9 cellular contexts compared by ENCODE assay signal in genomic region chr5:172006378-172007152, GRCh38. TPM values are rescaled to one million over a fixed set of nuclear protein-coding genes. Genes with fewer than 3 reads are reported as not detected.
A peak's percentile ranks its signal among the peaks of the same experiment; 100 is the strongest.
DNase-seq lines count a peak whose midpoint lies in the region; ATAC-seq, FAIRE-seq and TF ChIP-seq lines count a peak whose summit lies in the region.
"Had no signal": no experiment of that assay in that cellular context is flagged by ENCODE, and none has a peak within 500 bp of the region (broad histone marks: within the 10 kb centered on the region; RNA-seq: fewer than 3 reads in every experiment).

Gene FBXW11, minus strand, starts transcription at chr5:172006638. Its CDS starts 136 bp downstream, at chr5:172006502.

- ATAC-seq in GM19025 (IDR thresholded peaks at IDR 0.05; ENCODE audit: low read depth, unreplicated experiment): peak; percentile 89
- peak; percentile 82 for ATAC-seq in HG03342 (IDR thresholded peaks at IDR 0.05; ENCODE audit: unreplicated experiment)
- ATAC-seq in activated CD4-positive, CD25-positive, alpha-beta regulatory T cell treated with anti-CD3 and anti-CD28 coated beads, Interleukin-2, amount 50 U/mL, for 24 hours: peak; percentile 85 to 87

- peak within 1 kb of the TSS; percentile 95 for H3K4me2 ChIP-seq in keratinocyte (ENCODE audit: control insufficient read depth, extremely low read depth, insufficient read depth, low read depth, low read length)

- H3K4me3 ChIP-seq in AG09309 (ENCODE audit: control insufficient read depth, low read depth, low read length) (peak within 1 kb of the TSS; percentile 79), keratinocyte (ENCODE audit: control insufficient read depth in 2 of 3, extremely low read depth in 1 of 3, insufficient read depth in 2 of 3, low read depth in 1 of 3, low read length in 3 of 3) (peak within 1 kb of the TSS; percentile 87 to 96 (median 88))

- H2AFZ ChIP-seq in keratinocyte (ENCODE audit: control insufficient read depth, low read length): peak within 1 kb of the TSS; percentile 100

- H3K9me1 ChIP-seq in keratinocyte (ENCODE audit: control insufficient read depth, extremely low read depth, insufficient read depth, low read length): no peaks in the 10 kb centered on the region

- no peaks in the 10 kb centered on the region for H3K36me3 ChIP-seq in keratinocyte (ENCODE audit: control insufficient read depth in 2 of 2, extremely low read depth in 1 of 2, insufficient read depth in 2 of 2, low read length in 2 of 2)

- peaks cover 60% of the 10 kb centered on the region for H3K4me1 ChIP-seq in keratinocyte (ENCODE audit: control insufficient read depth, extremely low read depth, insufficient read depth, low read length)

- peaks cover 3% of the 10 kb centered on the region for H4K20me1 ChIP-seq in keratinocyte (ENCODE audit: control insufficient read depth, extremely low read depth, insufficient read depth, low read length)

- H3K79me2 ChIP-seq in keratinocyte (ENCODE audit: control insufficient read depth, insufficient read depth, low read length): peaks cover 50% of the 10 kb centered on the region

- no peaks in the 10 kb centered on the region for H3K9me3 ChIP-seq in keratinocyte (ENCODE audit: control insufficient read depth, low read depth, low read length)

- FAIRE-seq in keratinocyte (lab: Jason Lieb, UNC): peak; percentile 81
- FAIRE-seq: TTC549 had no signal

- no peaks in the 10 kb centered on the region for H3K27me3 ChIP-seq in keratinocyte (ENCODE audit: control insufficient read depth, extremely low read depth, insufficient read depth, low read length)

- dilution Hi-C loops in keratinocyte (cut with MboI; ENCODE audit: extremely low pct_ligation_motif_present, low sequenced_read_pairs): no loop called here

- peak; percentile 83 for DNase-seq in AG09309 (ENCODE audit: low read depth)
- DNase-seq in NCI-H446 (lab: John Stamatoyannopoulos, UW): peak; percentile 93 to 97
- peak; percentile 98 for DNase-seq in cerebellar cortex (ENCODE audit: low spot score)
- peak; percentile 83 for DNase-seq in keratinocyte (ENCODE audit: low read depth, low spot score)
- peak; percentile 87 for DNase-seq in stimulated activated CD4-positive, alpha-beta T cell treated with anti-CD3 and anti-CD28 coated beads, Interleukin-15, amount 100 ng/mL, for 1 hour (ENCODE audit: low read depth in 1 of 2, low spot score in 1 of 2)

- TF ChIP-seq CTCF in AG09309 (IDR thresholded peaks at IDR 0.05; ENCODE audit: control insufficient read depth, insufficient read depth, low read depth, low read length, missing control alignments) (no peak), keratinocyte (optimal IDR thresholded peaks at IDR 0.05 in 1 of 3, IDR thresholded peaks at IDR 0.05 in 1 of 3, conservative IDR thresholded peaks at IDR 0.05 in 1 of 3; ENCODE audit: extremely low read depth in 1 of 3, insufficient read depth in 2 of 3, low read length in 3 of 3) (no peak)

- peak within 1 kb of the TSS; percentile 94 for H3K9ac ChIP-seq in keratinocyte (ENCODE audit: control insufficient read depth, extremely low read depth, insufficient read depth, low read length)

- H3K27ac ChIP-seq in keratinocyte (ENCODE audit: control insufficient read depth, insufficient read depth, low read length): peak within 1 kb of the TSS; percentile 96

RNA-seq across cellular contexts. Expression of gene FBXW11, which starts in this region (rescaled TPM):
- polyA plus RNA-seq in keratinocyte: 36.5 to 48.4 TPM (median 44.0 TPM) in 3 replicates
- 26.6 TPM for polyA plus RNA-seq in keratinocyte (2011; ENCODE audit: low read depth)
- 34.3 and 54.3 TPM in 2 replicates for polyA plus RNA-seq in keratinocyte (2011; cell fraction: cytosol; rRNA removed)
- 40.9 and 43.3 TPM in 2 replicates for polyA plus RNA-seq in keratinocyte (2011; cell fraction: nucleus; rRNA removed)
- polyA plus RNA-seq in keratinocyte (2012; ENCODE audit: low replicate concordance): 28.3 and 28.4 TPM in 2 replicates
- polyA minus RNA-seq in keratinocyte: 57.7 to 102 TPM (median 100 TPM) in 3 replicates
- polyA minus RNA-seq in keratinocyte (2011; cell fraction: cytosol; rRNA and poly(A)+ RNA removed): 58.7 TPM
- polyA minus RNA-seq in keratinocyte (2011; cell fraction: nucleus; rRNA and poly(A)+ RNA removed): 35.9 and 69.2 TPM in 2 replicates

Comparison
In these comparisons a context has a peak if more than half of its experiments do, and no peak if none do; other contexts are left out.
1. Peak in every context shown above with its lines: DNase-seq, ATAC-seq, H3K4me3 ChIP-seq and H3K27ac ChIP-seq.